ENCODE assay signal across 13 cellular contexts in the genomic region with DNA sequence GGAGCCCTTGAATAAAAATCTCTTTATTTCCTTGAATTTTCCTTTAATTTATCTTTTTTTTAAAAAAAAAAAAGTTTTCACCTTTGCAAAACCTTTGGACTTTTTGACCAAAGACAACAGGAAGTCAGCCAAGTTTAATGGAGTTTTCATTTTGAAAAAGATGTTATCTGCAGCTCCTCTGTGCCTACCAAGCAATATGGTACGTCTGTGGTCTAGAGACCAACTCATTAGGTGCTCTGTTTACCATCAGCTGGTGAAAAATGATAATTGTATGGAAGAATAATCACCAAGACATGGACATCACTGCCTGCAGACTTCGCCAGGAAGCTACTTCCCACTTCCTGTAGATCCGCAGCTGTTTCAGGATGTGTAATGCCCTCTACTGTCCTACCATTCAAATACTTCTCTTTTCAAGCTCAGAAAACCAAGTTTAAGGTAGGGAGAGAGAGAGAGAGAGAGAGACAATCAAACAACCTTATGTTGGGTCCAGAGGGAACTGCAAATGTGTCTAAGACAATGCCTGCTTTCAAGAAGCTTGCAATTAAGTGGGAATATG. TPM values are rescaled to one million over a fixed set of nuclear protein-coding genes. Genes with fewer than 3 reads are reported as not detected.
DNase-seq lines count a peak whose midpoint lies in the region; ATAC-seq and TF ChIP-seq lines count a peak whose summit lies in the region.
"Had no signal": no experiment of that assay in that cellular context is flagged by ENCODE, and none has a peak within 500 bp of the region (broad histone marks: within the 10 kb centered on the region; RNA-seq: fewer than 3 reads in every experiment).

No MANE protein-coding gene starts in this region.

- H3K79me2 ChIP-seq in OCI-LY7 (ENCODE audit: insufficient read depth, low read depth, low read length), result no peaks in the 10 kb centered on the region

- BruUV-seq in OCI-LY7 (replicated peaks; lab: Mats Ljungman, UMichigan), result no TSS peak

- H3K9me3 ChIP-seq in OCI-LY7 (ENCODE audit: low read length), result no peaks in the 10 kb centered on the region
- no peaks in the 10 kb centered on the region for H3K9me3 ChIP-seq in endodermal cell (ENCODE audit: control insufficient read depth, low read length)
- H3K9me3 ChIP-seq in tibial artery, result peaks cover 0 to 5% (median 0%) of the 10 kb centered on the region in 3 donors

- H3K27ac ChIP-seq in OCI-LY7 (ENCODE audit: low read depth, low read length, poor library complexity, severe bottlenecking) (no peak overlapping the region), endodermal cell (ENCODE audit: low read depth, low read length) (no peak overlapping the region), tibial artery (no peak overlapping the region)
- H3K27ac ChIP-seq: tibial nerve had no signal

- no peak overlapping the region for H3K4me3 ChIP-seq in OCI-LY7 (ENCODE audit: low read depth, low read length, poor library complexity, severe bottlenecking)
- H3K4me3 ChIP-seq in endodermal cell (ENCODE audit: low read length), result no peak overlapping the region
- no peak overlapping the region for H3K4me3 ChIP-seq in tibial artery
- H3K4me3 ChIP-seq: tibial nerve had no signal

- no peaks in the 10 kb centered on the region for H3K36me3 ChIP-seq in OCI-LY7 (ENCODE audit: insufficient read depth, low read length)
- H3K36me3 ChIP-seq in endodermal cell (ENCODE audit: control insufficient read depth, insufficient read depth, low read length), result peaks cover 22% of the 10 kb centered on the region
- H3K36me3 ChIP-seq in tibial artery, result peaks cover 0 to 5% (median 0%) of the 10 kb centered on the region in 3 donors
- H3K36me3 ChIP-seq: tibial nerve had no signal

- WGBS in endodermal cell (ENCODE audit: insufficient coverage in 1 of 2, insufficient read length in 1 of 2), 2 experiments, result 71 to 88% methylated on average over 1 to 3 of the region's 3 CpGs

- no peak overlapping the region for H3K27ac Mint-ChIP-seq in endodermal cell
- H3K27ac Mint-ChIP-seq: activated B cell treated with CpG ODN at 0.5 μM for 24 hours; activated naive CD4-positive, alpha-beta T cell treated with anti-CD3 and anti-CD28 coated beads, Interleukin-2, amount 10 ng/mL, durations not matched to agents 7 days and 5 days had no signal

- no peak for ATAC-seq in HG02970 (IDR thresholded peaks at IDR 0.05; ENCODE audit: low FRiP score, unreplicated experiment)

- no peaks in the 10 kb centered on the region for H3K9me2 ChIP-seq in OCI-LY7 (ENCODE audit: insufficient read depth, low read length)

- no peaks in the 10 kb centered on the region for H3K4me1 ChIP-seq in OCI-LY7 (ENCODE audit: insufficient read depth, low read length, poor library complexity, severe bottlenecking)
- H3K4me1 ChIP-seq in endodermal cell (ENCODE audit: control insufficient read depth, insufficient read depth, low read length), result peaks cover 4% of the 10 kb centered on the region
- no peaks in the 10 kb centered on the region for H3K4me1 ChIP-seq in tibial artery
- H3K4me1 ChIP-seq: tibial nerve had no signal

- no peak overlapping the region for H3K4me2 ChIP-seq in OCI-LY7 (ENCODE audit: low read length)

- peaks cover 21% of the 10 kb centered on the region for H3K4me1 Mint-ChIP-seq in endodermal cell
- H3K4me1 Mint-ChIP-seq: activated B cell treated with CpG ODN at 0.5 μM for 24 hours had no signal

- peaks cover 23% of the 10 kb centered on the region for H3K27me3 Mint-ChIP-seq in endodermal cell (ENCODE audit: insufficient read depth)

- CTCF ChIA-PET in OCI-LY7 (lab: Charles Lee; ENCODE audit: unreplicated experiment), result no interaction called here

- intact Hi-C loops in OCI-LY7 (cut with micrococcal nuclease; ENCODE audit: unreplicated experiment) (no loop called here), tibial artery (cut with DNase I; ENCODE audit: low total_unique reads) (no loop called here)

- TF ChIP-seq CTCF in OCI-LY7 (conservative IDR thresholded peaks at IDR 0.05; ENCODE audit: low read length) (0 out of 2 replicates have a peak, but pooled peaks have one; percentile 14), endodermal cell (conservative IDR thresholded peaks at IDR 0.05) (peak; percentile 60), tibial artery (IDR thresholded peaks at IDR 0.05) (no peak)

- H3K4me3 Mint-ChIP-seq in endodermal cell, result no peak overlapping the region
- H3K4me3 Mint-ChIP-seq: activated B cell treated with CpG ODN at 0.5 μM for 24 hours; activated naive CD4-positive, alpha-beta T cell treated with anti-CD3 and anti-CD28 coated beads, Interleukin-2, amount 10 ng/mL, durations not matched to agents 7 days and 5 days had no signal

- H3K9ac ChIP-seq in endodermal cell (ENCODE audit: extremely low read depth, low read length, poor library complexity, severe bottlenecking), result no peak overlapping the region

- peaks cover 2% of the 10 kb centered on the region for H3K9me3 Mint-ChIP-seq in endodermal cell
- H3K9me3 Mint-ChIP-seq: activated B cell treated with CpG ODN at 0.5 μM for 24 hours; activated naive CD4-positive, alpha-beta T cell treated with anti-CD3 and anti-CD28 coated beads, Interleukin-2, amount 10 ng/mL, durations not matched to agents 7 days and 5 days had no signal

- in situ Hi-C loops in ACHN (cut with HindIII; ENCODE audit: low pct_ligation_motif_present, low pct_unique_long_range_greater_than_20kb, low sequenced_read_pairs), result no loop called here

- H2AFZ ChIP-seq in OCI-LY7 (ENCODE audit: low read length), result no peak overlapping the region

- no peaks in the 10 kb centered on the region for H4K20me1 ChIP-seq in OCI-LY7 (ENCODE audit: insufficient read depth, low read length)

- DNase-seq in ACHN (peak; percentile 24), GF-D8 (lab: John Stamatoyannopoulos, UW) (peak; percentile 34), OCI-LY7 (ENCODE audit: low spot score) (no peak), endodermal cell (no peak), NCI-H1105 treated with DMSO at 0.1 percent for 48 hours (lab: John Stamatoyannopoulos, UW) (no peak), SKM-1 (lab: John Stamatoyannopoulos, UW; ENCODE audit: unreplicated experiment) (no peak), tibial artery (no peak)
- DNase-seq: activated B cell treated with CpG ODN at 0.5 μM for 24 hours; activated naive CD4-positive, alpha-beta T cell treated with anti-CD3 and anti-CD28 coated beads, Interleukin-2, amount 10 ng/mL, durations not matched to agents 7 days and 5 days; DMS153; NCI-H446 treated with DMSO at 0.1 percent for 48 hours had no signal

- POLR2A ChIA-PET in OCI-LY7 (lab: Charles Lee), result no interaction called here

- peaks cover 13% of the 10 kb centered on the region for H3K27me3 ChIP-seq in endodermal cell (ENCODE audit: control insufficient read depth, insufficient read depth, low read length, poor library complexity, severe bottlenecking)
- no peaks in the 10 kb centered on the region for H3K27me3 ChIP-seq in tibial artery
- H3K27me3 ChIP-seq: tibial nerve had no signal

- peaks cover 27% of the 10 kb centered on the region for H3K36me3 Mint-ChIP-seq in endodermal cell (ENCODE audit: low read depth)

RNA-seq across cellular contexts. Expression of gene PLXNA4, which starts 18.7 kb away (rescaled TPM):
- total RNA-seq in OCI-LY7 (2014; rRNA removed; shearing (Covaris generic)), result not detected in 2 replicates
- total RNA-seq in OCI-LY7 (2022) (not detected in 2 replicates), endodermal cell (10 to 100 TPM; 24.0 to 42.7 TPM)
- polyA plus RNA-seq in endodermal cell (2013, experiment 1 of 2), result 2.4 TPM
- polyA plus RNA-seq in endodermal cell (2013, experiment 2 of 2), result 2.2 TPM
- total RNA-seq: activated B cell treated with CpG ODN at 0.5 μM for 24 hours had no signal

Comparison
In these comparisons a context has a peak if more than half of its experiments do, and no peak if none do; other contexts are left out.
1. DNase-seq: peak in ACHN (single experiment) and GF-D8 (single experiment); none in OCI-LY7 (single experiment), endodermal cell (single experiment), NCI-H1105 treated with DMSO at 0.1 percent for 48 hours (single experiment), SKM-1 (single experiment) and tibial artery (0 of 2).
2. CTCF ChIP-seq: peak in OCI-LY7 (single experiment) and endodermal cell (single experiment); none in tibial artery (0 of 2).
3. RNA of gene PLXNA4, which starts 18.7 kb away (total RNA-seq): 24.0 to 42.7 TPM in endodermal cell; not detected in OCI-LY7; every median in the first group is over 10 times any median in the second.